11 cellular contexts compared by ENCODE assay signal in genomic region chr7:140060243-140060630, GRCh38. TPM values are rescaled to one million over a fixed set of nuclear protein-coding genes. Genes with fewer than 3 reads are reported as not detected.
DNase-seq lines count a peak whose midpoint lies in the region; ATAC-seq and TF ChIP-seq lines count a peak whose summit lies in the region.
"Had no signal": no experiment of that assay in that cellular context is flagged by ENCODE, and none has a peak within 500 bp of the region (broad histone marks: within the 10 kb centered on the region; RNA-seq: fewer than 3 reads in every experiment).

No MANE protein-coding gene starts in this region.

- H3K4me1 Mint-ChIP-seq in activated naive CD8-positive, alpha-beta T cell treated with anti-CD3 and anti-CD28 coated beads for 36 hours = peaks cover 55% of the 10 kb centered on the region

- peaks cover 4% of the 10 kb centered on the region for H3K27me3 Mint-ChIP-seq in activated naive CD8-positive, alpha-beta T cell treated with anti-CD3 and anti-CD28 coated beads for 36 hours

- peak overlapping the region; percentile 6 for H3K27ac Mint-ChIP-seq in activated naive CD8-positive, alpha-beta T cell treated with anti-CD3 and anti-CD28 coated beads for 36 hours

- no peak for TF ChIP-seq CTCF in left ventricle myocardium inferior (IDR thresholded peaks at IDR 0.05; ENCODE audit: borderline replicate concordance)
- TF ChIP-seq CTCF in vagina (IDR thresholded peaks at IDR 0.05) = no peak

- peak overlapping the region; percentile 91 for H3K4me3 Mint-ChIP-seq in activated naive CD8-positive, alpha-beta T cell treated with anti-CD3 and anti-CD28 coated beads for 36 hours

- H3K36me3 ChIP-seq in left ventricle myocardium inferior (peaks cover 21% of the 10 kb centered on the region), mucosa of rectum (ENCODE audit: control insufficient read depth in 2 of 2, insufficient read depth in 2 of 2, low read length in 2 of 2) (peaks cover 4 to 20% of the 10 kb centered on the region in 2 donors), vagina (no peaks in the 10 kb centered on the region)

- DNase-seq in left ventricle myocardium inferior (no peak), left cardiac atrium (no peak), vagina (ENCODE audit: extremely low spot score in 2 of 2) (no peak), HK-2 (ENCODE audit: unreplicated experiment) (no peak), cerebellar nuclear complex (lab: John Stamatoyannopoulos, UW) (no peak), NCI-H1092 treated with DMSO at 0.1 percent for 48 hours (lab: John Stamatoyannopoulos, UW) (no peak)
- DNase-seq in activated naive CD8-positive, alpha-beta T cell treated with anti-CD3 and anti-CD28 coated beads for 36 hours = no peak
- DNase-seq: hippocampal formation, NCI-H1436 had no signal

- H3K27me3 ChIP-seq in left ventricle myocardium inferior (ENCODE audit: low read depth) = no peaks in the 10 kb centered on the region
- H3K27me3 ChIP-seq in mucosa of rectum (ENCODE audit: control insufficient read depth in 2 of 2, insufficient read depth in 2 of 2, low read length in 2 of 2) = no peaks in the 10 kb centered on the region
- H3K27me3 ChIP-seq in vagina = no peaks in the 10 kb centered on the region
- H3K27me3 ChIP-seq: neutrophil had no signal

- H3K27ac ChIP-seq in left ventricle myocardium inferior (replicated peaks) (peak overlapping the region; percentile 94), mucosa of rectum (ENCODE audit: low read depth in 2 of 2, low read length in 2 of 2) (peak overlapping the region; percentile 75 to 82), vagina (peak overlapping the region; percentile 95)

- no peak for ATAC-seq in left cardiac atrium

- H3K4me1 ChIP-seq in left ventricle myocardium inferior (peaks cover 58% of the 10 kb centered on the region), mucosa of rectum (ENCODE audit: control insufficient read depth in 2 of 2, insufficient read depth in 2 of 2, low read length in 2 of 2) (peaks cover 27 to 37% of the 10 kb centered on the region in 2 donors), vagina (peaks cover 31% of the 10 kb centered on the region)

- peaks cover 27% of the 10 kb centered on the region for H3K36me3 Mint-ChIP-seq in activated naive CD8-positive, alpha-beta T cell treated with anti-CD3 and anti-CD28 coated beads for 36 hours

- no peaks in the 10 kb centered on the region for H3K9me3 Mint-ChIP-seq in activated naive CD8-positive, alpha-beta T cell treated with anti-CD3 and anti-CD28 coated beads for 36 hours

- H3K4me3 ChIP-seq in left ventricle myocardium inferior (peak overlapping the region; percentile 85), mucosa of rectum (ENCODE audit: low read length in 2 of 2) (peak overlapping the region; percentile 38 to 85), vagina (no peak overlapping the region)

- intact Hi-C loops in left ventricle myocardium inferior (cut with micrococcal nuclease) (no loop called here), left cardiac atrium (cut with DNase I) (no loop called here), vagina (cut with DNase I) (no loop called here)

- no peaks in the 10 kb centered on the region for H3K9me3 ChIP-seq in left ventricle myocardium inferior (replicated peaks)
- H3K9me3 ChIP-seq in mucosa of rectum (ENCODE audit: control insufficient read depth in 2 of 2, low read length in 2 of 2) = no peaks in the 10 kb centered on the region
- H3K9me3 ChIP-seq in vagina = no peaks in the 10 kb centered on the region
- H3K9me3 ChIP-seq: neutrophil had no signal

- peak overlapping the region in 1 of 2 donors; percentile 38 for H3K9ac ChIP-seq in mucosa of rectum (ENCODE audit: low read depth in 1 of 2, low read length in 2 of 2)

- TF ChIP-seq POLR2A in vagina (IDR thresholded peaks at IDR 0.05) = no peak

RNA-seq across cellular contexts. Expression of gene PARP12, which starts 2.5 kb away (rescaled TPM):
- total RNA-seq in left ventricle myocardium inferior (16.4 TPM), left cardiac atrium (10 to 100 TPM; 15.1 to 25.5 TPM), vagina (42.2 TPM)
- total RNA-seq in activated naive CD8-positive, alpha-beta T cell treated with anti-CD3 and anti-CD28 coated beads for 36 hours = 10 to 100 TPM; 32.4 to 33.6 TPM

Comparison
In these comparisons a context has a peak if more than half of its experiments do, and no peak if none do; other contexts are left out.
1. H3K4me3 ChIP-seq: peak in left ventricle myocardium inferior (single experiment) and mucosa of rectum (2 of 2); none in vagina (0 of 2).
2. Peak in every context shown above with its lines, with median percentiles within 50 percentile points of each other: H3K27ac ChIP-seq.